15 cellular contexts compared by ENCODE assay signal in the genomic region with DNA sequence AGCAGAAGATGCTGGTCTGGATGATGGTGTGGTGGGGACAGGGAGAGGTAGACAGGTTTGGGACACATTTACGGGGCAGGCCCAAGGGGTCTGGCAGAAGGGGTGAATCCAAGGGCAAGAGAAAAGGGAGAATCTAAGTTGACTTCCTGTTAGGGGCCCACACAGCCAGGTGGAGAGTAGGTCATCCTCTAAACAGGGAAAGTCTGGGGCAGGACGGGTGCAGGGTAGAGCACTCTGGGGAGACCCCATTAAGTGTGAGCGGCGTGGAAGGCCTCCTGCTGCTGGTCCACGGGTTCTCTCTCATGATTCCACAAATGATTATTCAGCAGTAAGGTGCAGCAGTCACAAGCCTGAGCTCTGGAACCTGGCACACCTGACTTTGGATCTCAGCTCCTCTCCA. TPM values are rescaled to one million over a fixed set of nuclear protein-coding genes. Genes with fewer than 3 reads are reported as not detected.
DNase-seq lines count a peak whose midpoint lies in the region; ATAC-seq lines count a peak whose summit lies in the region.
"Had no signal": no experiment of that assay in that cellular context is flagged by ENCODE, and none has a peak within 500 bp of the region (broad histone marks: within the 10 kb centered on the region; RNA-seq: fewer than 3 reads in every experiment).

No MANE protein-coding gene starts in this region.

- no peaks in the 10 kb centered on the region for H3K9me3 Mint-ChIP-seq in activated T-cell treated with anti-CD3 and anti-CD28 coated beads, Interleukin-2, amount 50 U/mL, for 72 hours
- no peaks in the 10 kb centered on the region for H3K9me3 Mint-ChIP-seq in CD8-positive, alpha-beta memory T cell
- no peaks in the 10 kb centered on the region for H3K9me3 Mint-ChIP-seq in central memory CD8-positive, alpha-beta T cell

- H3K79me1 ChIP-seq in neuronal stem cell (ENCODE audit: low read depth, low read length) = no peaks in the 10 kb centered on the region

- no peak overlapping the region for H3K4me3 Mint-ChIP-seq in activated T-cell treated with anti-CD3 and anti-CD28 coated beads, Interleukin-2, amount 50 U/mL, for 72 hours
- peak overlapping the region in 6 of 7 donors; percentile 1 to 92 (median 28) for H3K4me3 Mint-ChIP-seq in CD8-positive, alpha-beta memory T cell
- H3K4me3 Mint-ChIP-seq in central memory CD8-positive, alpha-beta T cell = peak overlapping the region; percentile 85

- DNase-seq in activated T-cell treated with anti-CD3 and anti-CD28 coated beads, Interleukin-2, amount 50 U/mL, for 72 hours = no peak
- no peak for DNase-seq in activated T-cell treated with anti-CD3 and anti-CD28 coated beads, Interleukin-2, amount 50 U/mL, for 1 hour
- no peak for DNase-seq in CD8-positive, alpha-beta memory T cell
- no peak for DNase-seq in central memory CD8-positive, alpha-beta T cell (ENCODE audit: low spot score in 2 of 2)
- no peak for DNase-seq in neuronal stem cell (ENCODE audit: low spot score)
- DNase-seq in activated effector memory CD4-positive, alpha-beta T cell treated with Interleukin-2 at 50 U/mL for 16 hours = no peak
- DNase-seq in GM19240 (ENCODE audit: insufficient read length, low spot score) = no peak
- no peak for DNase-seq in activated gamma-delta T cell treated with Interleukin-2 at 50 U/mL for 16 hours
- DNase-seq: H7, KG1, NCI-H1092, NCI-H1694, NCI-H2227 treated with DMSO at 0.1 percent for 48 hours, NCI-H524 had no signal

- no CpG with 5 or more reads among the region's 5 CpGs for WGBS in neuronal stem cell (ENCODE audit: extremely low coverage in 2 of 2, insufficient read length in 2 of 2, insufficient replicate concordance in 1 of 2), 2 donors

- H2BK12ac ChIP-seq in neuronal stem cell (ENCODE audit: low read length) = no peak overlapping the region

- no peak overlapping the region for H4K8ac ChIP-seq in neuronal stem cell (ENCODE audit: low read depth, low read length)

- H3K36me3 Mint-ChIP-seq in activated T-cell treated with anti-CD3 and anti-CD28 coated beads, Interleukin-2, amount 50 U/mL, for 72 hours (ENCODE audit: insufficient read depth in 2 of 2) = peaks cover 2 to 5% of the 10 kb centered on the region in 2 donors
- peaks cover 5 to 36% (median 9%) of the 10 kb centered on the region in 3 donors for H3K36me3 Mint-ChIP-seq in CD8-positive, alpha-beta memory T cell
- peaks cover 9% of the 10 kb centered on the region for H3K36me3 Mint-ChIP-seq in central memory CD8-positive, alpha-beta T cell (ENCODE audit: insufficient read depth)

- no peak overlapping the region for H2AFZ ChIP-seq in neuronal stem cell (ENCODE audit: low read length)

- H3K4me3 ChIP-seq in CD8-positive, alpha-beta memory T cell (ENCODE audit: low read length) = no peak overlapping the region
- no peak overlapping the region for H3K4me3 ChIP-seq in neuronal stem cell (ENCODE audit: low read length in 2 of 2)

- no peak overlapping the region for H3K14ac ChIP-seq in neuronal stem cell (ENCODE audit: low read length)

- peaks cover 16% of the 10 kb centered on the region for H3K27me3 Mint-ChIP-seq in activated T-cell treated with anti-CD3 and anti-CD28 coated beads, Interleukin-2, amount 50 U/mL, for 72 hours (ENCODE audit: low read depth)
- no peaks in the 10 kb centered on the region for H3K27me3 Mint-ChIP-seq in CD8-positive, alpha-beta memory T cell
- H3K27me3 Mint-ChIP-seq in central memory CD8-positive, alpha-beta T cell = no peaks in the 10 kb centered on the region

- H3K4me1 Mint-ChIP-seq in activated T-cell treated with anti-CD3 and anti-CD28 coated beads, Interleukin-2, amount 50 U/mL, for 72 hours (ENCODE audit: low read depth) = peaks cover 20% of the 10 kb centered on the region
- peaks cover 39 to 61% (median 41%) of the 10 kb centered on the region in 3 donors for H3K4me1 Mint-ChIP-seq in CD8-positive, alpha-beta memory T cell
- peaks cover 47% of the 10 kb centered on the region for H3K4me1 Mint-ChIP-seq in central memory CD8-positive, alpha-beta T cell

- no peak overlapping the region for H2BK5ac ChIP-seq in neuronal stem cell (ENCODE audit: low read length)

- no peak overlapping the region for H3K23ac ChIP-seq in neuronal stem cell (ENCODE audit: low read depth, low read length, poor library complexity)

- H3K9ac ChIP-seq in neuronal stem cell (ENCODE audit: low read depth, low read length, poor library complexity) = peak overlapping the region; percentile 53

- H3K9me3 ChIP-seq in CD8-positive, alpha-beta memory T cell (ENCODE audit: low read length) = no peaks in the 10 kb centered on the region
- peaks cover 0 to 2% of the 10 kb centered on the region in 2 donors for H3K9me3 ChIP-seq in neuronal stem cell (replicated peaks in 1 of 2; ENCODE audit: control insufficient read depth in 2 of 2, insufficient read depth in 1 of 2, low read depth in 1 of 2, low read length in 2 of 2)

- no peak overlapping the region for H3K18ac ChIP-seq in neuronal stem cell (ENCODE audit: low read length)

- no peak overlapping the region for H2BK15ac ChIP-seq in neuronal stem cell (ENCODE audit: low read length)

- no peak overlapping the region for H3K4ac ChIP-seq in neuronal stem cell (ENCODE audit: low read length)

- POLR2A ChIA-PET in CD8-positive, alpha-beta memory T cell (lab: Charles Lee) = no interaction called here

- no peak overlapping the region for H3K4me2 ChIP-seq in neuronal stem cell (ENCODE audit: insufficient read depth, low read length, poor library complexity, severe bottlenecking)

- H3K27ac Mint-ChIP-seq in activated T-cell treated with anti-CD3 and anti-CD28 coated beads, Interleukin-2, amount 50 U/mL, for 72 hours = peak overlapping the region; percentile 26
- peak overlapping the region in 7 of 8 donors; percentile 7 to 90 (median 38) for H3K27ac Mint-ChIP-seq in CD8-positive, alpha-beta memory T cell
- H3K27ac Mint-ChIP-seq in central memory CD8-positive, alpha-beta T cell (ENCODE audit: low read depth) = peak overlapping the region; percentile 67

- H2BK120ac ChIP-seq in neuronal stem cell (ENCODE audit: low read depth, low read length) = no peak overlapping the region

- no peaks in the 10 kb centered on the region for H3K27me3 ChIP-seq in CD8-positive, alpha-beta memory T cell (ENCODE audit: insufficient read depth, low read length, poor library complexity, severe bottlenecking)
- H3K27me3 ChIP-seq in neuronal stem cell (ENCODE audit: control insufficient read depth in 3 of 3, insufficient read depth in 3 of 3, low read depth in 1 of 3, low read length in 3 of 3) = peaks cover 3 to 15% (median 7%) of the 10 kb centered on the region in 3 experiments

- CTCF ChIA-PET in CD8-positive, alpha-beta memory T cell (lab: Charles Lee) = interaction anchor here (1.1 to 1.6 kb wide), 2 partner anchors 106 to 296 kb away, joined by 3 read pairs; no protein-coding TSS in a partner anchor

- no peak for ATAC-seq in activated T-cell treated with anti-CD3 and anti-CD28 coated beads, Interleukin-2, amount 50 U/mL, for 72 hours (replicated peaks in 1 of 2)
- ATAC-seq in central memory CD8-positive, alpha-beta T cell (replicated peaks; ENCODE audit: extremely low read depth, poor library complexity, severe bottlenecking) = no peak

- H4K91ac ChIP-seq in neuronal stem cell (ENCODE audit: low read depth, low read length, poor library complexity) = no peak overlapping the region

- no peak overlapping the region for H2AK5ac ChIP-seq in neuronal stem cell (ENCODE audit: low read depth, low read length)

- no peak overlapping the region for H3K27ac ChIP-seq in CD8-positive, alpha-beta memory T cell (ENCODE audit: low read depth, low read length)
- H3K27ac ChIP-seq in neuronal stem cell (replicated peaks; ENCODE audit: low read length) = no peak overlapping the region

- peaks cover 28% of the 10 kb centered on the region for H3K4me1 ChIP-seq in CD8-positive, alpha-beta memory T cell (ENCODE audit: insufficient read depth, low read length)
- H3K4me1 ChIP-seq in neuronal stem cell (ENCODE audit: control insufficient read depth in 2 of 2, insufficient read depth in 1 of 2, low read depth in 1 of 2, low read length in 2 of 2) = peaks cover 7 to 14% of the 10 kb centered on the region in 2 donors

- no peaks in the 10 kb centered on the region for H3K36me3 ChIP-seq in CD8-positive, alpha-beta memory T cell (ENCODE audit: insufficient read depth, low read length)
- H3K36me3 ChIP-seq in neuronal stem cell (replicated peaks in 1 of 2; ENCODE audit: control insufficient read depth in 2 of 2, insufficient read depth in 2 of 2, low read length in 2 of 2) = peaks cover 9 to 34% of the 10 kb centered on the region in 2 donors

RNA-seq across cellular contexts. Expression of gene SRXN1, which starts 2.7 kb away (rescaled TPM):
- 1 to 10 TPM; 5.6 to 9.7 TPM for total RNA-seq in activated T-cell treated with anti-CD3 and anti-CD28 coated beads, Interleukin-2, amount 50 U/mL, for 72 hours
- 10 to 100 TPM; 25.9 to 26.3 TPM for total RNA-seq in CD8-positive, alpha-beta memory T cell
- 20.3 TPM for polyA plus RNA-seq in CD8-positive, alpha-beta memory T cell
- 10.3 TPM for polyA plus RNA-seq in neuronal stem cell (2013, experiment 1 of 2)
- 10.4 TPM for polyA plus RNA-seq in neuronal stem cell (2013, experiment 2 of 2)

RNA-seq across cellular contexts. Expression of gene SCRT2, which starts 25.3 kb away (rescaled TPM):
- not detected for total RNA-seq in activated T-cell treated with anti-CD3 and anti-CD28 coated beads, Interleukin-2, amount 50 U/mL, for 72 hours
- total RNA-seq in CD8-positive, alpha-beta memory T cell = not detected
- polyA plus RNA-seq in CD8-positive, alpha-beta memory T cell = not detected
- 0.06 TPM for polyA plus RNA-seq in neuronal stem cell (2013, experiment 1 of 2)
- polyA plus RNA-seq in neuronal stem cell (2013, experiment 2 of 2) = 0.04 TPM
- polyA plus RNA-seq: CD14-positive monocyte had no signal

RNA-seq across cellular contexts. Expression of gene TCF15, which starts 40.2 kb away (rescaled TPM):
- total RNA-seq in activated T-cell treated with anti-CD3 and anti-CD28 coated beads, Interleukin-2, amount 50 U/mL, for 72 hours = not detected
- not detected for total RNA-seq in CD8-positive, alpha-beta memory T cell
- not detected for polyA plus RNA-seq in CD8-positive, alpha-beta memory T cell
- polyA plus RNA-seq in neuronal stem cell (2013, experiment 1 of 2) = 2.0 TPM
- 1.8 TPM for polyA plus RNA-seq in neuronal stem cell (2013, experiment 2 of 2)
- polyA plus RNA-seq: CD14-positive monocyte had no signal

Comparison
In these comparisons a context has a peak if more than half of its experiments do, and no peak if none do; other contexts are left out.
1. H3K4me3 Mint-ChIP-seq: peak in CD8-positive, alpha-beta memory T cell (6 of 7) and central memory CD8-positive, alpha-beta T cell (single experiment); none in activated T-cell treated with anti-CD3 and anti-CD28 coated beads, Interleukin-2, amount 50 U/mL, for 72 hours (0 of 2).
2. Peak in every context shown above with its lines, with median percentiles within 50 percentile points of each other: H3K27ac Mint-ChIP-seq.